22 cellular contexts compared by ENCODE assay signal in genomic region chr15:66027268-66027806, GRCh38.
A peak's percentile ranks its signal among the peaks of the same experiment; 100 is the strongest.
DNase-seq lines count a peak whose midpoint lies in the region; ATAC-seq, FAIRE-seq and TF ChIP-seq lines count a peak whose summit lies in the region.
"Had no signal": no experiment of that assay in that cellular context is flagged by ENCODE, and none has a peak within 500 bp of the region (broad histone marks: within the 10 kb centered on the region; RNA-seq: fewer than 3 reads in every experiment).

No MANE protein-coding gene starts in this region.

- H3K27ac ChIP-seq in GM23338 (ENCODE audit: low read depth) (no peak overlapping the region), PC-3 (ENCODE audit: low read length) (peak overlapping the region; percentile 28; the same call in 1 of the 2 replicates), pancreas (no peak overlapping the region)
- H3K27ac ChIP-seq: epithelial cell of prostate, SJSA1, skin epidermis, suprapubic skin had no signal

- H3K36me3 ChIP-seq in GM23338 (ENCODE audit: insufficient read depth) (peaks cover 3% of the 10 kb centered on the region; the same call in 1 of the 2 replicates), PC-3 (ENCODE audit: low read depth, low read length) (no peaks in the 10 kb centered on the region), bronchial epithelial cell (ENCODE audit: control insufficient read depth, insufficient read depth, low read length) (no peaks in the 10 kb centered on the region), pancreas (no peaks in the 10 kb centered on the region)
- H3K36me3 ChIP-seq: SJSA1, suprapubic skin had no signal

- CTCF ChIA-PET in PC-3 (lab: Charles Lee) = no interaction called here

- H3K4me2 ChIP-seq in GM23338 (no peak overlapping the region; the same call in 1 of the 2 replicates), PC-3 (ENCODE audit: low read length) (peak overlapping the region; percentile 41)

- H2AFZ ChIP-seq in GM23338 (no peak overlapping the region), PC-3 (ENCODE audit: low read length) (peak overlapping the region; percentile 40)

- H3K79me2 ChIP-seq in GM23338 (replicated peaks; ENCODE audit: insufficient read depth) (no peaks in the 10 kb centered on the region), PC-3 (ENCODE audit: low read length) (no peaks in the 10 kb centered on the region)

- H3K4me1 ChIP-seq in GM23338 (ENCODE audit: insufficient read depth) (peaks cover 42% of the 10 kb centered on the region), PC-3 (ENCODE audit: insufficient read depth, low read length) (peaks cover 33% of the 10 kb centered on the region), pancreas (no peaks in the 10 kb centered on the region)
- H3K4me1 ChIP-seq: SJSA1 had no signal

- no peaks in the 10 kb centered on the region for H3K9me3 ChIP-seq in PC-3 (ENCODE audit: low read length)
- no peaks in the 10 kb centered on the region for H3K9me3 ChIP-seq in pancreas
- H3K9me3 ChIP-seq: suprapubic skin had no signal

- H3K4me3 ChIP-seq in GM23338 (no peak overlapping the region), PC-3 (ENCODE audit: low read length) (no peak overlapping the region), bronchial epithelial cell (ENCODE audit: low read depth, low read length) (no peak overlapping the region), pancreas (no peak overlapping the region)
- H3K4me3 ChIP-seq: SJSA1, skin epidermis, suprapubic skin had no signal

- no peak overlapping the region for H3K9ac ChIP-seq in PC-3 (ENCODE audit: low read length)

- TF ChIP-seq CTCF in GM23338 (conservative IDR thresholded peaks at IDR 0.05; ENCODE audit: low read depth in 2 of 2) (no peak), PC-3 (conservative IDR thresholded peaks at IDR 0.05; ENCODE audit: low read depth, low read length) (no peak), bronchial epithelial cell (IDR thresholded peaks at IDR 0.05; ENCODE audit: insufficient read depth, low read length, severe bottlenecking) (no peak), omental fat pad (IDR thresholded peaks at IDR 0.05) (no peak), pancreas (IDR thresholded peaks at IDR 0.05) (no peak)

- no peak for ATAC-seq in GM23338
- ATAC-seq in PC-3 = peak; percentile 72
- ATAC-seq in omental fat pad (ENCODE audit: low FRiP score) = peak; percentile 23
- no peak for ATAC-seq in HG03460 (IDR thresholded peaks at IDR 0.05; ENCODE audit: unreplicated experiment)
- ATAC-seq in pancreas = no peak
- no peak for ATAC-seq in GM18517 (IDR thresholded peaks at IDR 0.05; ENCODE audit: unreplicated experiment)
- ATAC-seq: naive thymus-derived CD8-positive, alpha-beta T cell had no signal

- intact Hi-C loops in PC-3 (cut with micrococcal nuclease) = no loop called here
- intact Hi-C loops in pancreas (cut with DNase I) = no loop called here

- 63 to 67% methylated on average over 5 of the region's 5 CpGs for WGBS in pancreas, 2 donors

- no peaks in the 10 kb centered on the region for H3K27me3 ChIP-seq in GM23338 (ENCODE audit: insufficient read depth)
- no peaks in the 10 kb centered on the region for H3K27me3 ChIP-seq in PC-3 (ENCODE audit: low read length)
- H3K27me3 ChIP-seq in bronchial epithelial cell (ENCODE audit: control insufficient read depth, insufficient read depth, low read length) = no peaks in the 10 kb centered on the region
- no peaks in the 10 kb centered on the region for H3K27me3 ChIP-seq in pancreas

- no peak overlapping the region for H3K4me3 Mint-ChIP-seq in GM23338
- H3K4me3 Mint-ChIP-seq: activated CD4-positive, alpha-beta T cell treated with anti-CD3 and anti-CD28 coated beads, Interleukin-2, amount 10 ng/mL, durations not matched to agents 24 days and 14 days; activated naive CD4-positive, alpha-beta T cell treated with anti-CD3 and anti-CD28 coated beads, Interleukin-2, amount 50 U/mL, for 24 hours; B cell; naive thymus-derived CD8-positive, alpha-beta T cell had no signal

- H3K4me1 Mint-ChIP-seq in GM23338 = peaks cover 56% of the 10 kb centered on the region
- H3K4me1 Mint-ChIP-seq: activated CD4-positive, alpha-beta T cell treated with anti-CD3 and anti-CD28 coated beads, Interleukin-2, amount 10 ng/mL, durations not matched to agents 24 days and 14 days; activated naive CD4-positive, alpha-beta T cell treated with anti-CD3 and anti-CD28 coated beads, Interleukin-2, amount 50 U/mL, for 24 hours; B cell had no signal

- DNase-seq in GM23338 (ENCODE audit: low spot score) (no peak), PC-3 (peak; percentile 85), bronchial epithelial cell (ENCODE audit: low read depth) (peak; percentile 84), omental fat pad (ENCODE audit: low spot score) (no peak), KG1 (lab: John Stamatoyannopoulos, UW) (no peak), pancreas (no peak)
- DNase-seq: activated CD4-positive, alpha-beta T cell treated with anti-CD3 and anti-CD28 coated beads, Interleukin-2, amount 10 ng/mL, durations not matched to agents 24 days and 14 days; activated T-cell treated with anti-CD3 and anti-CD28 coated beads, Interleukin-2, amount 50 U/mL, for 1 hour; cortex of kidney; H7; naive thymus-derived CD8-positive, alpha-beta T cell; NCI-H187 treated with DMSO at 0.1 percent for 48 hours; NCI-H510A treated with DMSO at 0.1 percent for 48 hours; T1000 had no signal

- peaks cover 4% of the 10 kb centered on the region; the same call in 1 of the 2 replicates for H3F3A ChIP-seq in GM23338 (replicated peaks; ENCODE audit: low read depth)
- H3F3A ChIP-seq in PC-3 (ENCODE audit: low read length, unreplicated experiment) = no peaks in the 10 kb centered on the region

- H3K27me3 Mint-ChIP-seq in GM23338 (ENCODE audit: insufficient read depth, low read depth, poor library complexity) = no peaks in the 10 kb centered on the region
- H3K27me3 Mint-ChIP-seq: activated naive CD4-positive, alpha-beta T cell treated with anti-CD3 and anti-CD28 coated beads, Interleukin-2, amount 50 U/mL, for 24 hours had no signal

- peaks cover 12% of the 10 kb centered on the region for H3K9me3 Mint-ChIP-seq in GM23338
- H3K9me3 Mint-ChIP-seq: activated CD4-positive, alpha-beta T cell treated with anti-CD3 and anti-CD28 coated beads, Interleukin-2, amount 10 ng/mL, durations not matched to agents 24 days and 14 days had no signal

- FAIRE-seq in bronchial epithelial cell (lab: Jason Lieb, UNC) (peak; percentile 91), pancreas (lab: Jason Lieb, UNC) (no peak)

- H3K9me2 ChIP-seq in GM23338 (ENCODE audit: insufficient read depth) (no peaks in the 10 kb centered on the region), PC-3 (replicated peaks; ENCODE audit: low read length) (no peaks in the 10 kb centered on the region)

- no peaks in the 10 kb centered on the region for H4K20me1 ChIP-seq in GM23338 (replicated peaks; ENCODE audit: insufficient read depth)
- H4K20me1 ChIP-seq in PC-3 (ENCODE audit: low read length) = no peaks in the 10 kb centered on the region

- H3K27ac Mint-ChIP-seq in GM23338 = peak overlapping the region; percentile 33; the same call in 1 of the 2 replicates
- H3K27ac Mint-ChIP-seq: activated CD4-positive, alpha-beta T cell treated with anti-CD3 and anti-CD28 coated beads, Interleukin-2, amount 10 ng/mL, durations not matched to agents 24 days and 14 days; activated naive CD4-positive, alpha-beta T cell treated with anti-CD3 and anti-CD28 coated beads, Interleukin-2, amount 50 U/mL, for 24 hours; B cell; naive thymus-derived CD8-positive, alpha-beta T cell had no signal

- peaks cover 12% of the 10 kb centered on the region for H3K36me3 Mint-ChIP-seq in GM23338 (ENCODE audit: low read depth)
- H3K36me3 Mint-ChIP-seq: activated naive CD4-positive, alpha-beta T cell treated with anti-CD3 and anti-CD28 coated beads, Interleukin-2, amount 50 U/mL, for 24 hours had no signal

- POLR2A ChIA-PET in PC-3 (lab: Charles Lee; ENCODE audit: unreplicated experiment) = no interaction called here

- BruUV-seq in PC-3 (replicated peaks; lab: Mats Ljungman, UMichigan) = no TSS peak

TF ChIP-seq in GM23338, 12 proteins besides CTCF, POLR2A, EP300 and RAD21:
- TF ChIP-seq REST (IDR thresholded peaks at IDR 0.05; ENCODE audit: unreplicated experiment) = no peak
- TF ChIP-seq POLR2AphosphoS5 (IDR thresholded peaks at IDR 0.05; ENCODE audit: low read depth) = no peak
- TF ChIP-seq NANOG (IDR thresholded peaks at IDR 0.05; ENCODE audit: borderline replicate concordance) = no peak
TF ChIP-seq in GM23338: peak in this region for 0.

Comparison
In these comparisons a context has a peak if more than half of its experiments do, and no peak if none do; other contexts are left out.
1. ATAC-seq: peak in PC-3 (single experiment) and omental fat pad (single experiment); none in GM23338 (single experiment), HG03460 (single experiment), pancreas (0 of 4) and GM18517 (single experiment).
2. DNase-seq: peak in PC-3 (single experiment) and bronchial epithelial cell (single experiment); none in GM23338 (single experiment), omental fat pad (single experiment), KG1 (single experiment) and pancreas (0 of 6).